Comparison of ENCODE assay signal across 15 cellular contexts in genomic region chr5:35758151-35758724, GRCh38.
DNase-seq lines count a peak whose midpoint lies in the region; ATAC-seq, FAIRE-seq and TF ChIP-seq lines count a peak whose summit lies in the region.
"Had no signal": no experiment of that assay in that cellular context is flagged by ENCODE, and none has a peak within 500 bp of the region (broad histone marks: within the 10 kb centered on the region; RNA-seq: fewer than 3 reads in every experiment).

No MANE protein-coding gene starts in this region.

- WGBS in liver = 45% methylated on average over 5 of the region's 5 CpGs
- WGBS in esophagus squamous epithelium, 2 donors = 59 to 66% methylated on average over 5 of the region's 5 CpGs

- H3K9ac ChIP-seq in liver (ENCODE audit: low read depth in 1 of 2, low read length in 2 of 2) = no peak overlapping the region
- H3K9ac ChIP-seq: GM23248 had no signal

- no peaks in the 10 kb centered on the region for H3K27me3 Mint-ChIP-seq in activated T-cell treated with anti-CD3 and anti-CD28 coated beads, Interleukin-2, amount 50 U/mL, for 72 hours (ENCODE audit: low read depth)
- no peaks in the 10 kb centered on the region for H3K27me3 Mint-ChIP-seq in activated T-cell treated with anti-CD3 and anti-CD28 coated beads, Interleukin-2, amount 50 U/mL, for 4 hours (ENCODE audit: low read depth)
- H3K27me3 Mint-ChIP-seq: CD4-positive, alpha-beta memory T cell had no signal

- peak; percentile 49 to 71 for ATAC-seq in activated T-cell treated with anti-CD3 and anti-CD28 coated beads, Interleukin-2, amount 50 U/mL, for 72 hours (replicated peaks in 1 of 2)
- ATAC-seq in activated T-cell treated with anti-CD3 and anti-CD28 coated beads, Interleukin-2, amount 50 U/mL, for 4 hours = no peak
- ATAC-seq in left ventricle myocardium superior = no peak
- ATAC-seq: HCT116 had no signal

- H3K27me3 ChIP-seq in liver (ENCODE audit: control insufficient read depth in 4 of 4, insufficient read depth in 4 of 4, low read length in 3 of 4) = no peaks in the 10 kb centered on the region
- no peaks in the 10 kb centered on the region for H3K27me3 ChIP-seq in esophagus squamous epithelium
- H3K27me3 ChIP-seq: BE2C had no signal

- TF ChIP-seq RAD21 in liver (IDR thresholded peaks at IDR 0.05) = peak in 1 of 2 donors; percentile 16

- no peak overlapping the region for H3K27ac Mint-ChIP-seq in activated T-cell treated with anti-CD3 and anti-CD28 coated beads, Interleukin-2, amount 50 U/mL, for 72 hours

- FAIRE-seq in urothelium cell line (lab: Jason Lieb, UNC) = peak; percentile 92
- FAIRE-seq: H54 had no signal

- H3K4me3 Mint-ChIP-seq in activated T-cell treated with anti-CD3 and anti-CD28 coated beads, Interleukin-2, amount 50 U/mL, for 72 hours = peak overlapping the region in 1 of 2 donors; percentile 39
- no peak overlapping the region for H3K4me3 Mint-ChIP-seq in activated T-cell treated with anti-CD3 and anti-CD28 coated beads, Interleukin-2, amount 50 U/mL, for 4 hours
- H3K4me3 Mint-ChIP-seq: CD4-positive, alpha-beta memory T cell had no signal

- H3K4me1 ChIP-seq in liver (ENCODE audit: control insufficient read depth in 4 of 4, insufficient read depth in 4 of 4, low read length in 3 of 4) (peaks cover 0 to 7% (median 1%) of the 10 kb centered on the region in 4 donors), esophagus squamous epithelium (no peaks in the 10 kb centered on the region)
- H3K4me1 ChIP-seq: BE2C had no signal

- no peak overlapping the region for H3K4me3 ChIP-seq in liver (ENCODE audit: low read depth in 1 of 3, low read length in 3 of 3)
- H3K4me3 ChIP-seq in esophagus squamous epithelium = no peak overlapping the region
- H3K4me3 ChIP-seq: GM23248 had no signal

- no peak for TF ChIP-seq CTCF in liver (IDR thresholded peaks at IDR 0.05; ENCODE audit: low read depth, low read length, missing input control)
- TF ChIP-seq CTCF in esophagus squamous epithelium (IDR thresholded peaks at IDR 0.05) = no peak

- H3K4me1 Mint-ChIP-seq in activated T-cell treated with anti-CD3 and anti-CD28 coated beads, Interleukin-2, amount 50 U/mL, for 72 hours (ENCODE audit: low read depth) = peaks cover 28% of the 10 kb centered on the region
- H3K4me1 Mint-ChIP-seq in activated T-cell treated with anti-CD3 and anti-CD28 coated beads, Interleukin-2, amount 50 U/mL, for 4 hours (ENCODE audit: low read depth) = peaks cover 25% of the 10 kb centered on the region

- H3K36me3 Mint-ChIP-seq in activated T-cell treated with anti-CD3 and anti-CD28 coated beads, Interleukin-2, amount 50 U/mL, for 72 hours (ENCODE audit: insufficient read depth in 2 of 2) = peaks cover 0 to 4% of the 10 kb centered on the region in 2 donors
- H3K36me3 Mint-ChIP-seq in activated T-cell treated with anti-CD3 and anti-CD28 coated beads, Interleukin-2, amount 50 U/mL, for 4 hours (ENCODE audit: insufficient read depth) = no peaks in the 10 kb centered on the region
- H3K36me3 Mint-ChIP-seq: CD4-positive, alpha-beta memory T cell had no signal

- no peaks in the 10 kb centered on the region for H3K9me3 Mint-ChIP-seq in activated T-cell treated with anti-CD3 and anti-CD28 coated beads, Interleukin-2, amount 50 U/mL, for 72 hours
- H3K9me3 Mint-ChIP-seq in activated T-cell treated with anti-CD3 and anti-CD28 coated beads, Interleukin-2, amount 50 U/mL, for 4 hours = no peaks in the 10 kb centered on the region

- H3K9me3 ChIP-seq in liver (ENCODE audit: control insufficient read depth in 4 of 4, low read length in 3 of 4) (no peaks in the 10 kb centered on the region), esophagus squamous epithelium (no peaks in the 10 kb centered on the region)
- H3K9me3 ChIP-seq: BE2C had no signal

- no peak for TF ChIP-seq POLR2A in esophagus squamous epithelium (IDR thresholded peaks at IDR 0.05)

- DNase-seq in activated T-cell treated with anti-CD3 and anti-CD28 coated beads, Interleukin-2, amount 50 U/mL, for 72 hours = no peak
- no peak for DNase-seq in activated T-cell treated with anti-CD3 and anti-CD28 coated beads, Interleukin-2, amount 50 U/mL, for 4 hours
- DNase-seq in HuH-7.5 (ENCODE audit: low spot score) (peak; percentile 33), urothelium cell line (ENCODE audit: low spot score) (no peak), esophagus squamous epithelium (lab: John Stamatoyannopoulos, UW) (no peak), left ventricle myocardium superior (no peak)
- DNase-seq: BE2C; CD4-positive, alpha-beta memory T cell; GF-D8; GM23248 had no signal

- no peak overlapping the region for H3K27ac ChIP-seq in liver (ENCODE audit: low read depth in 1 of 2, low read length in 2 of 2)
- no peak overlapping the region for H3K27ac ChIP-seq in esophagus squamous epithelium
- H3K27ac ChIP-seq: C4-2B, GM23248, HL-60 had no signal

- H3K36me3 ChIP-seq in liver (ENCODE audit: control insufficient read depth in 4 of 4, insufficient read depth in 3 of 4, low read depth in 1 of 4, low read length in 3 of 4) (no peaks in the 10 kb centered on the region), esophagus squamous epithelium (no peaks in the 10 kb centered on the region)
- H3K36me3 ChIP-seq: BE2C had no signal

- intact Hi-C loops in esophagus squamous epithelium (cut with DNase I) (no loop called here), left ventricle myocardium superior (cut with micrococcal nuclease) (no loop called here)

TF ChIP-seq in liver, 16 proteins besides CTCF, POLR2A, EP300 and RAD21:
- TF ChIP-seq SP1 (IDR thresholded peaks at IDR 0.05) (peak; percentile 47), RXRA (IDR thresholded peaks at IDR 0.05) (peak in 1 of 2 donors; percentile 25), JUND (IDR thresholded peaks at IDR 0.05) (no peak), ZBTB33 (IDR thresholded peaks at IDR 0.05) (no peak), HNF4G (IDR thresholded peaks at IDR 0.05) (peak; percentile 24), FOXA2 (IDR thresholded peaks at IDR 0.05) (peak; percentile 86), GABPA (IDR thresholded peaks at IDR 0.05 in 1 of 2, conservative IDR thresholded peaks at IDR 0.05 in 1 of 2) (no peak), NR2F2 (IDR thresholded peaks at IDR 0.05) (no peak), FOXA1 (IDR thresholded peaks at IDR 0.05) (peak; percentile 36), YY1 (IDR thresholded peaks at IDR 0.05) (peak; percentile 21), TAF1 (conservative IDR thresholded peaks at IDR 0.05) (no peak), HNF4A (conservative IDR thresholded peaks at IDR 0.05) (peak; percentile 60 to 75), EGR1 (IDR thresholded peaks at IDR 0.05; ENCODE audit: low read depth in 2 of 2) (no peak)
- TF ChIP-seq, protein P1, sequence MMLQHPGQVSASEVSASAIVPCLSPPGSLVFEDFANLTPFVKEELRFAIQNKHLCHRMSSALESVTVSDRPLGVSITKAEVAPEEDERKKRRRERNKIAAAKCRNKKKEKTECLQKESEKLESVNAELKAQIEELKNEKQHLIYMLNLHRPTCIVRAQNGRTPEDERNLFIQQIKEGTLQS (IDR thresholded peaks at IDR 0.05) = no peak
- TF ChIP-seq, protein P2, sequence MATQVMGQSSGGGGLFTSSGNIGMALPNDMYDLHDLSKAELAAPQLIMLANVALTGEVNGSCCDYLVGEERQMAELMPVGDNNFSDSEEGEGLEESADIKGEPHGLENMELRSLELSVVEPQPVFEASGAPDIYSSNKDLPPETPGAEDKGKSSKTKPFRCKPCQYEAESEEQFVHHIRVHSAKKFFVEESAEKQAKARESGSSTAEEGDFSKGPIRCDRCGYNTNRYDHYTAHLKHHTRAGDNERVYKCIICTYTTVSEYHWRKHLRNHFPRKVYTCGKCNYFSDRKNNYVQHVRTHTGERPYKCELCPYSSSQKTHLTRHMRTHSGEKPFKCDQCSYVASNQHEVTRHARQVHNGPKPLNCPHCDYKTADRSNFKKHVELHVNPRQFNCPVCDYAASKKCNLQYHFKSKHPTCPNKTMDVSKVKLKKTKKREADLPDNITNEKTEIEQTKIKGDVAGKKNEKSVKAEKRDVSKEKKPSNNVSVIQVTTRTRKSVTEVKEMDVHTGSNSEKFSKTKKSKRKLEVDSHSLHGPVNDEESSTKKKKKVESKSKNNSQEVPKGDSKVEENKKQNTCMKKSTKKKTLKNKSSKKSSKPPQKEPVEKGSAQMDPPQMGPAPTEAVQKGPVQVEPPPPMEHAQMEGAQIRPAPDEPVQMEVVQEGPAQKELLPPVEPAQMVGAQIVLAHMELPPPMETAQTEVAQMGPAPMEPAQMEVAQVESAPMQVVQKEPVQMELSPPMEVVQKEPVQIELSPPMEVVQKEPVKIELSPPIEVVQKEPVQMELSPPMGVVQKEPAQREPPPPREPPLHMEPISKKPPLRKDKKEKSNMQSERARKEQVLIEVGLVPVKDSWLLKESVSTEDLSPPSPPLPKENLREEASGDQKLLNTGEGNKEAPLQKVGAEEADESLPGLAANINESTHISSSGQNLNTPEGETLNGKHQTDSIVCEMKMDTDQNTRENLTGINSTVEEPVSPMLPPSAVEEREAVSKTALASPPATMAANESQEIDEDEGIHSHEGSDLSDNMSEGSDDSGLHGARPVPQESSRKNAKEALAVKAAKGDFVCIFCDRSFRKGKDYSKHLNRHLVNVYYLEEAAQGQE (IDR thresholded peaks at IDR 0.05) = no peak
- TF ChIP-seq, protein P3, sequence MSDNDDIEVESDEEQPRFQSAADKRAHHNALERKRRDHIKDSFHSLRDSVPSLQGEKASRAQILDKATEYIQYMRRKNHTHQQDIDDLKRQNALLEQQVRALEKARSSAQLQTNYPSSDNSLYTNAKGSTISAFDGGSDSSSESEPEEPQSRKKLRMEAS (IDR thresholded peaks at IDR 0.05) = no peak

Comparison
In these comparisons a context has a peak if more than half of its experiments do, and no peak if none do; other contexts are left out.
1. ATAC-seq: peak in activated T-cell treated with anti-CD3 and anti-CD28 coated beads, Interleukin-2, amount 50 U/mL, for 72 hours (2 of 2); none in activated T-cell treated with anti-CD3 and anti-CD28 coated beads, Interleukin-2, amount 50 U/mL, for 4 hours (0 of 2) and left ventricle myocardium superior (single experiment).